Comparison of ENCODE assay signal across 1 cellular context in the genomic region with DNA sequence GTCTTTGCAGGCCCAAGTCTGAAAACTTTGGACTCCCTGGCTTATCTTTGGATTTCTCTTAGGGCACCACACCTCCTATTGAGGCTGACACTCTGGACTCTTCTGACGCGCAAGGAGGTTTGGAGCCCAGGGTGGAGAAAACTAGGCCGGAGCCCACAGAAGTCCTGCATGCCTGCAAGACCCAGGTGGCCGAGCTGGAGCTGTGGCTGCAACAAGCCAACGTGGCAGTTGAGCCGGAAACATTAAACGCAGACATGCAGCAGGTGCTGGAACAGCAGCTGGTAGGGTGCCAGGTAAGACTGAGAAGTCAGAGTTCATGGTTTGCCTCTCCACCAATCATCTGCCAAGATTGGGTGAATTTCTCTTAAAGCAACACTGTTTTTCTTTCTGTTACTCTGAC.
TF ChIP-seq lines count a peak whose summit lies in the region.

No MANE protein-coding gene starts in this region.

TF ChIP-seq in WTC11, 78 proteins besides CTCF, POLR2A, EP300 and RAD21 (continued from another document):
- no peak for TF ChIP-seq ATF6 (CRISPR knock-in tag; IDR thresholded peaks at IDR 0.05)
- TF ChIP-seq, protein P1, sequence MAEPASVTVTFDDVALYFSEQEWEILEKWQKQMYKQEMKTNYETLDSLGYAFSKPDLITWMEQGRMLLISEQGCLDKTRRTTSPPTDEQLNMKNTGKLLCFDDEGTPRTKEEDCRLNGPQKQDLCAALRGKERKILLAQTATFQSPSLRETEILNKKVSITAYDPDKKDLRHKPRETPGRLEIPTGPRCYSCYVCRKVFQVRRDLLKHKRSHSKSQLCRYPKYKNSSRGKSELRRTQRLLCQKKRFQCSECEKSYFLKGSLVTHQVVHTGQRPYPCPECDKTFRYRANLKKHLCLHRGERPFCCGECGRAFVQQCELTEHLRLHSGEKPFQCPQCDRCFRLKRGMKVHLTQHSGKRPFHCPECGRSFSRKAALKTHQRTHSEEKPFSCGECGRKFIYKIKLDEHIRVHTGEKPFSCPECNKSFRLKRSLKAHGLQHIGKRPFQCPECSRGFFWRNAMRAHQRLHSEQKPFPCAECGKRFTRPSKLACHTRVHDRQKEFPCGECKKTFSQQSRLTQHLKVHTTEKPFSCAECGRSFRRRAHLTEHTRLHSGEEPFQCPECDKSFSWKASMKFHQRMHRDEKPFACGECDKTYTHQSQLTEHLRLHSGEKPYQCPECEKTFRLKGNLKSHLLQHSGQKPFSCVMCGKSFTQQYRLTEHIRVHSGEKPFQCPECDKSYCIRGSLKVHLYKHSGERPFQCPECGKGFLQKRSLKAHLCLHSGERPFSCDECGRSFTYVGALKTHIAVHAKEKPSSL (CRISPR knock-in tag; conservative IDR thresholded peaks at IDR 0.05) = no peak
- TF ChIP-seq SOX15 (CRISPR knock-in tag; IDR thresholded peaks at IDR 0.05) = no peak
- TF ChIP-seq, protein P2, sequence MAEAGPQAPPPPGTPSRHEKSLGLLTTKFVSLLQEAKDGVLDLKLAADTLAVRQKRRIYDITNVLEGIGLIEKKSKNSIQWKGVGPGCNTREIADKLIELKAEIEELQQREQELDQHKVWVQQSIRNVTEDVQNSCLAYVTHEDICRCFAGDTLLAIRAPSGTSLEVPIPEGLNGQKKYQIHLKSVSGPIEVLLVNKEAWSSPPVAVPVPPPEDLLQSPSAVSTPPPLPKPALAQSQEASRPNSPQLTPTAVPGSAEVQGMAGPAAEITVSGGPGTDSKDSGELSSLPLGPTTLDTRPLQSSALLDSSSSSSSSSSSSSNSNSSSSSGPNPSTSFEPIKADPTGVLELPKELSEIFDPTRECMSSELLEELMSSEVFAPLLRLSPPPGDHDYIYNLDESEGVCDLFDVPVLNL (CRISPR knock-in tag; IDR thresholded peaks at IDR 0.05; ENCODE audit: borderline replicate concordance, low read depth) = no peak
- TF ChIP-seq PREB (CRISPR knock-in tag; IDR thresholded peaks at IDR 0.05; ENCODE audit: borderline replicate concordance) = no peak
- TF ChIP-seq TEAD1 (CRISPR knock-in tag; IDR thresholded peaks at IDR 0.05) = no peak
